Comparison of ENCODE assay signal across 8 cellular contexts in the genomic region with DNA sequence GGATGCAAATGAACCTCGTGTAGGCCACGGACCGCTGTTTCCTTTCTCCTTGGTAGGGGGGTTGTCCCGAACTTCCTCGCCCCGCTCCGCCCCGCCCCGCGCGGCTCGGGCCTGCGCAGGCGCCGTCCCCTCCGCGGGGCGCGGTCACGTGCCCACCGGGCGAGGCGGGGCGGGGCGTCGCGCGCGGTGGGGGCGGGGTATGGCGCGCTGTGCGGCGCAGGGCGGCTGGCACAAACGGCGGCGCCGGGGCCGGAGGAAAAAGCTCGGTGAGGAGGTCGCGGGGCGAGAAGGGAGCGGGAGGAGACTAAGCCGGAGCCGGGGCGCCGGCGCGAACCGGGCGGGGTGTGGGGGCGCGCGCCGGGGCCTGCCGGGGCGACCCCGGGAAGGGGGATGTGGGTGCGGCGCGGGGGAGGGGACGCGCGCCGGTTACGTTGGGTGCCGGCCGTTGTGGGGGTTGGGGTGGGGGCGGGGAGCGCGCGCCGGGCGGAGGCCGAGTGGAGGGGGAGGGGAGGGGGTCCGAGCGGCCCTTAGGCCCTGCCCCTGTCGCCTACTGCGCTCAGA. TPM values are rescaled to one million over a fixed set of nuclear protein-coding genes. Genes with fewer than 3 reads are reported as not detected.
A peak's percentile ranks its signal among the peaks of the same experiment; 100 is the strongest.
DNase-seq lines count a peak whose midpoint lies in the region; ATAC-seq and TF ChIP-seq lines count a peak whose summit lies in the region.

Gene EGLN2, plus strand, starts transcription at position 195 of the 561 bp plus-strand sequence. CDS start 1,382 bp downstream, outside the sequence.

- TF ChIP-seq CTCF in AG04450 (IDR thresholded peaks at IDR 0.05; ENCODE audit: low read depth, low read length) (no peak), astrocyte of the cerebellum (IDR thresholded peaks at IDR 0.05; ENCODE audit: low read depth, low read length, missing control alignments) (no peak)

- POLR2A ChIA-PET in AG04450 (lab: Yijun Ruan, JAX) = interaction anchor here (0.6 to 2.6 kb wide), 8 partner anchors 8 to 153 kb away, joined by 3 to 20 read pairs (median 4); partner anchors contain the start of genes ACTMAP and RAB4B

- peak within 1 kb of the TSS; percentile 81 for H3K27ac ChIP-seq in AG04450 (ENCODE audit: low read depth, low read length)

- H3K4me3 ChIP-seq in AG04450 (ENCODE audit: low read depth, low read length) = peak within 1 kb of the TSS; percentile 82
- peak within 1 kb of the TSS; percentile 93 for H3K4me3 ChIP-seq in astrocyte of the cerebellum (ENCODE audit: low read depth, low read length)

- H3K9me3 ChIP-seq in AG04450 (ENCODE audit: control insufficient read depth, insufficient read depth, low read length) = no peaks in the 10 kb centered on the region; the same call in 1 of the 2 replicates

- in situ Hi-C loops in astrocyte of the cerebellum (cut with HindIII; ENCODE audit: low sequenced_read_pairs) = no loop called here

- H3K27me3 ChIP-seq in AG04450 (ENCODE audit: control insufficient read depth, insufficient read depth, low read length) = no peaks in the 10 kb centered on the region

- peak; percentile 78 for ATAC-seq in GM19035 (IDR thresholded peaks at IDR 0.05; ENCODE audit: unreplicated experiment)
- ATAC-seq in HG03565 (IDR thresholded peaks at IDR 0.05; ENCODE audit: unreplicated experiment) = peak; percentile 72
- peak; percentile 87 for ATAC-seq in stimulated activated naive CD8-positive, alpha-beta T cell treated with anti-CD3 and anti-CD28 coated beads, Interleukin-15, Interleukin-2, amounts not matched to agents 100 U/mL and 50 U/mL, for 24 hours

- DNase-seq in AG04450 (ENCODE audit: low read depth, low spot score) (no peak), astrocyte of the cerebellum (ENCODE audit: low read depth) (no peak), iPS-NIHi7 (ENCODE audit: extremely low spot score) (peak; percentile 45), NCI-H2196 treated with DMSO at 0.1 percent for 48 hours (lab: John Stamatoyannopoulos, UW; ENCODE audit: unreplicated experiment) (no peak), OCI-M1 (lab: John Stamatoyannopoulos, UW) (no peak)
- DNase-seq in stimulated activated naive CD8-positive, alpha-beta T cell treated with anti-CD3 and anti-CD28 coated beads, Interleukin-15, Interleukin-2, amounts not matched to agents 100 U/mL and 50 U/mL, for 24 hours = no peak

- CTCF ChIA-PET in AG04450 (lab: Charles Lee) = interaction anchor here (1.4 to 1.5 kb wide), 3 partner anchors 11 to 136 kb away, joined by 4 to 20 read pairs (median 8); partner anchors contain the start of gene RAB4B

RNA-seq across cellular contexts. Expression of gene EGLN2, which starts in this region (rescaled TPM):
- polyA plus RNA-seq in AG04450 (2011; rRNA removed) = 28.2 and 40.6 TPM in 2 replicates
- polyA minus RNA-seq in AG04450 (2011; rRNA and poly(A)+ RNA removed) = 35.8 and 54.2 TPM in 2 replicates
